ENCODE assay signal across 9 cellular contexts in the genomic region with DNA sequence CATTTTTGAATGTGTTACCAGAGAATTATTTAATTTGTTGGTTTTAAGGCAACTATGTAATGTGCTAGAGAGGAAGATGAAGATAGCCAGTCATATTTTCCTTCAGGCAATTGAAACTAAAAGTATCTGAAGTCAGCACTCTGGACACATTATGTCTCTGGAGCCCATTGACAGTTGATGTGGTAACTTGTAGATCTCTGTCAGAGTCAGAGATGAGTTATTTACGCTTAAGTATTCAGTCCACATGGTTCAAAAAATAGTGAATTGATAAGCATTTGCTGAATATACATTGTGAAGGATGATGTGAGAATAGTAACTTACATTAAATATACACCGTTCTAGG. TPM values are rescaled to one million over a fixed set of nuclear protein-coding genes. Genes with fewer than 3 reads are reported as not detected.
DNase-seq lines count a peak whose midpoint lies in the region; ATAC-seq and TF ChIP-seq lines count a peak whose summit lies in the region.
"Had no signal": no experiment of that assay in that cellular context is flagged by ENCODE, and none has a peak within 500 bp of the region (broad histone marks: within the 10 kb centered on the region; RNA-seq: fewer than 3 reads in every experiment).

No MANE protein-coding gene starts in this region.

- H3K4me3 ChIP-seq in OCI-LY7 (ENCODE audit: low read depth, low read length, poor library complexity, severe bottlenecking), result peak overlapping the region; percentile 96
- H3K4me3 ChIP-seq in effector memory CD4-positive, alpha-beta T cell (ENCODE audit: insufficient read depth, low read depth, low read length, poor library complexity, severe bottlenecking), result peak overlapping the region; percentile 15
- H3K4me3 ChIP-seq in neutrophil (ENCODE audit: low read depth in 1 of 2, low read length in 1 of 2), result peak overlapping the region in 1 of 2 experiments; percentile 99

- TF ChIP-seq POLR2A in GM18505 (IDR thresholded peaks at IDR 0.05; ENCODE audit: borderline replicate concordance, extremely low read depth, insufficient read depth, insufficient read length), result no peak

- BruUV-seq in OCI-LY7 (replicated peaks; lab: Mats Ljungman, UMichigan), result no TSS peak

- POLR2A ChIA-PET in OCI-LY7 (lab: Charles Lee), result interaction anchor here (0.9 kb wide), 1 partner anchor 8 kb away, joined by 4 read pairs; no protein-coding TSS in a partner anchor

- no peak for ATAC-seq in GM18505 (IDR thresholded peaks at IDR 0.05; ENCODE audit: unreplicated experiment)
- ATAC-seq in left lobe of liver, result no peak

- CTCF ChIA-PET in OCI-LY7 (lab: Charles Lee; ENCODE audit: unreplicated experiment), result interaction anchor here (1.1 kb wide), 1 partner anchor 9 kb away, joined by 6 read pairs; no protein-coding TSS in a partner anchor

- H3K27ac ChIP-seq in OCI-LY7 (ENCODE audit: low read depth, low read length, poor library complexity, severe bottlenecking) (peak overlapping the region; percentile 34), neutrophil (peak overlapping the region; percentile 92)
- peak overlapping the region; percentile 38 for H3K27ac ChIP-seq in effector memory CD4-positive, alpha-beta T cell (ENCODE audit: insufficient read depth, low read length, poor library complexity, severe bottlenecking)

- no peak for TF ChIP-seq CTCF in OCI-LY7 (conservative IDR thresholded peaks at IDR 0.05; ENCODE audit: low read length)
- no peak for TF ChIP-seq CTCF in neutrophil (IDR thresholded peaks at IDR 0.05)

- peaks cover 7% of the 10 kb centered on the region; the same call in 1 of the 2 replicates for H4K20me1 ChIP-seq in OCI-LY7 (ENCODE audit: insufficient read depth, low read length)

- no peaks in the 10 kb centered on the region for H3K9me3 ChIP-seq in OCI-LY7 (ENCODE audit: low read length)
- H3K9me3 ChIP-seq in effector memory CD4-positive, alpha-beta T cell (ENCODE audit: control insufficient read depth, low read length), result no peaks in the 10 kb centered on the region
- no peaks in the 10 kb centered on the region for H3K9me3 ChIP-seq in neutrophil
- H3K9me3 ChIP-seq: uterus had no signal

- peaks cover 58% of the 10 kb centered on the region for H3K79me2 ChIP-seq in OCI-LY7 (ENCODE audit: insufficient read depth, low read depth, low read length)

- no peak overlapping the region for H2AFZ ChIP-seq in OCI-LY7 (ENCODE audit: low read length)

- H3K9me2 ChIP-seq in OCI-LY7 (ENCODE audit: insufficient read depth, low read length), result no peaks in the 10 kb centered on the region

- H3K36me3 ChIP-seq in OCI-LY7 (ENCODE audit: insufficient read depth, low read length) (peaks cover 48% of the 10 kb centered on the region), neutrophil (no peaks in the 10 kb centered on the region)
- H3K36me3 ChIP-seq in effector memory CD4-positive, alpha-beta T cell (ENCODE audit: control insufficient read depth, insufficient read depth, low read length), result no peaks in the 10 kb centered on the region
- H3K36me3 ChIP-seq: uterus had no signal

- no peaks in the 10 kb centered on the region for H3K27me3 ChIP-seq in effector memory CD4-positive, alpha-beta T cell (replicated peaks; ENCODE audit: control insufficient read depth, insufficient read depth, low read length, poor library complexity, severe bottlenecking)
- H3K27me3 ChIP-seq in neutrophil, result no peaks in the 10 kb centered on the region
- H3K27me3 ChIP-seq: uterus had no signal

- H3K4me2 ChIP-seq in OCI-LY7 (ENCODE audit: low read length), result peak overlapping the region; percentile 99

- intact Hi-C loops in OCI-LY7 (cut with micrococcal nuclease; ENCODE audit: unreplicated experiment), result no loop called here

- H3K4me1 ChIP-seq in OCI-LY7 (ENCODE audit: insufficient read depth, low read length, poor library complexity, severe bottlenecking) (peaks cover 28% of the 10 kb centered on the region), neutrophil (ENCODE audit: control insufficient read depth in 1 of 2, insufficient read depth in 1 of 2, low read depth in 1 of 2, low read length in 1 of 2) (peaks cover 31 to 39% of the 10 kb centered on the region in 2 experiments)
- peaks cover 11% of the 10 kb centered on the region for H3K4me1 ChIP-seq in effector memory CD4-positive, alpha-beta T cell (ENCODE audit: control insufficient read depth, insufficient read depth, low read length, poor library complexity, severe bottlenecking)

- DNase-seq in ELR (ENCODE audit: low read depth) (peak; percentile 7), OCI-LY7 (ENCODE audit: low spot score) (no peak), SKM-1 treated with dmso at 0.1 percent for 144 hours (lab: John Stamatoyannopoulos, UW; ENCODE audit: unreplicated experiment) (no peak), left lobe of liver (ENCODE audit: low spot score) (no peak), NCI-H1105 (lab: John Stamatoyannopoulos, UW) (no peak)
- no peak for DNase-seq in effector memory CD4-positive, alpha-beta T cell

RNA-seq across cellular contexts. Expression of a gene that starts 2.1 kb away (rescaled TPM):
- total RNA-seq in OCI-LY7 (2014; rRNA removed; shearing (Covaris generic)), result 50.4 and 59.9 TPM in 2 replicates
- total RNA-seq in OCI-LY7 (2022) (64.7 and 80.7 TPM in 2 replicates), left lobe of liver (26.1 TPM)

Comparison
In these comparisons a context has a peak if more than half of its experiments do, and no peak if none do; other contexts are left out.
1. H3K27ac ChIP-seq: peak in every context shown above with its lines; median percentile 92 in neutrophil; 38 in effector memory CD4-positive, alpha-beta T cell; 34 in OCI-LY7.